ENCODE assay signal across 8 cellular contexts in genomic region chr1:11337536-11338350, GRCh38.
A peak's percentile ranks its signal among the peaks of the same experiment; 100 is the strongest.
DNase-seq lines count a peak whose midpoint lies in the region; ATAC-seq lines count a peak whose summit lies in the region.

No MANE protein-coding gene starts in this region.

- H3K27ac Mint-ChIP-seq in T-helper 17 cell = no peak overlapping the region
- no peak overlapping the region for H3K27ac Mint-ChIP-seq in activated naive CD8-positive, alpha-beta T cell treated with anti-CD3 and anti-CD28 coated beads, Interleukin-2, amount 50 U/mL, for 24 hours

- H3K9me3 Mint-ChIP-seq in activated naive CD8-positive, alpha-beta T cell treated with anti-CD3 and anti-CD28 coated beads, Interleukin-2, amount 50 U/mL, for 24 hours = no peaks in the 10 kb centered on the region

- H3K9me3 ChIP-seq in T-helper 17 cell (ENCODE audit: control insufficient read depth, low read length, poor library complexity, severe bottlenecking) = no peaks in the 10 kb centered on the region

- H3K36me3 Mint-ChIP-seq in T-helper 17 cell (ENCODE audit: low read depth) = peaks cover 3% of the 10 kb centered on the region
- no peaks in the 10 kb centered on the region for H3K36me3 Mint-ChIP-seq in activated naive CD8-positive, alpha-beta T cell treated with anti-CD3 and anti-CD28 coated beads, Interleukin-2, amount 50 U/mL, for 24 hours (ENCODE audit: low read depth)

- H3K4me1 Mint-ChIP-seq in T-helper 17 cell = peaks cover 17% of the 10 kb centered on the region
- H3K4me1 Mint-ChIP-seq in activated naive CD8-positive, alpha-beta T cell treated with anti-CD3 and anti-CD28 coated beads, Interleukin-2, amount 50 U/mL, for 24 hours = no peaks in the 10 kb centered on the region

- DNase-seq in GDM1 (lab: John Stamatoyannopoulos, UW) = peak; percentile 42
- peak; percentile 68 for DNase-seq in NCI-H1092 (lab: John Stamatoyannopoulos, UW)
- peak; percentile 45 to 62 (median 46) for DNase-seq in T-helper 17 cell
- peak; percentile 79 for DNase-seq in activated naive CD8-positive, alpha-beta T cell treated with anti-CD3 and anti-CD28 coated beads, Interleukin-2, amount 50 U/mL, for 24 hours
- DNase-seq in kidney tubule cell (ENCODE audit: low spot score) = peak; percentile 44
- DNase-seq in stimulated activated CD8-positive, alpha-beta memory T cell treated with anti-CD3 and anti-CD28 coated beads, Interleukin-15, amount 100 ng/mL, for 24 hours (ENCODE audit: low read depth) = peak; percentile 58
- no peak for DNase-seq in foreskin melanocyte

- ATAC-seq in T-helper 17 cell (peak; percentile 72), HG02970 (IDR thresholded peaks at IDR 0.05; ENCODE audit: low FRiP score, unreplicated experiment) (no peak)
- ATAC-seq in activated naive CD8-positive, alpha-beta T cell treated with anti-CD3 and anti-CD28 coated beads, Interleukin-2, amount 50 U/mL, for 24 hours = peak; percentile 71

- H3K27me3 Mint-ChIP-seq in T-helper 17 cell = peaks cover 32% of the 10 kb centered on the region
- H3K27me3 Mint-ChIP-seq in activated naive CD8-positive, alpha-beta T cell treated with anti-CD3 and anti-CD28 coated beads, Interleukin-2, amount 50 U/mL, for 24 hours = peaks cover 22% of the 10 kb centered on the region

- H3K4me3 Mint-ChIP-seq in T-helper 17 cell = no peak overlapping the region
- no peak overlapping the region for H3K4me3 Mint-ChIP-seq in activated naive CD8-positive, alpha-beta T cell treated with anti-CD3 and anti-CD28 coated beads, Interleukin-2, amount 50 U/mL, for 24 hours
